1 cellular context compared by ENCODE assay signal in the genomic region with DNA sequence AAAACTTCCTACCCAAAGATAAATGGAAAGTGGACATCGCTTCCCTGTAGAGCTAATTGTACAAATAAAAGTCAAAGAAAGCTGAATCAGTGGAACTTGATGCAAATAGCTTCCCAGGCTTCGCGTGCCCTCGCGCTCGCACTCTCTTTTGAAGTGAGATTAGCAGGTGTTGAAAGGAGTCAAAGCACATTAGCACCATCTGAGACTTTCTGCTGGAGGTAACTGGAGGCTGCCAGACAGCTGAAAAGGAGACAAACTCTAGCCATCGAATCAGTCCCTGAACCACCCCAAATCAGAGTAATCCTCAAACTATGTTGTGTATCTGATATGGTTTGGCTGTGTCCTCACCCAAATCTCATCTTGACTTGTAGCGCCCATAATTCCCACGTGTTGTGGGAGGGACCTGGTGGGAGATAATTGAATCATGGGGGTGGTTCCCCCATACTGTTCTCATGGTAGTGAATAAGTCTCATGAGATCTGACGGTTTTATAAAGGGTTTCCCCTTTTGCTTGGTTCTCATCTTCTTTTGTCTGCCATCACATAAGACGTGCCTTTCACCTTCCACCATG.
TF ChIP-seq lines count a peak whose summit lies in the region.

No MANE protein-coding gene starts in this region.

TF ChIP-seq in HEK293, 187 proteins besides CTCF, POLR2A, EP300 and RAD21 (continued from another document):
- TF ChIP-seq, protein P1, sequence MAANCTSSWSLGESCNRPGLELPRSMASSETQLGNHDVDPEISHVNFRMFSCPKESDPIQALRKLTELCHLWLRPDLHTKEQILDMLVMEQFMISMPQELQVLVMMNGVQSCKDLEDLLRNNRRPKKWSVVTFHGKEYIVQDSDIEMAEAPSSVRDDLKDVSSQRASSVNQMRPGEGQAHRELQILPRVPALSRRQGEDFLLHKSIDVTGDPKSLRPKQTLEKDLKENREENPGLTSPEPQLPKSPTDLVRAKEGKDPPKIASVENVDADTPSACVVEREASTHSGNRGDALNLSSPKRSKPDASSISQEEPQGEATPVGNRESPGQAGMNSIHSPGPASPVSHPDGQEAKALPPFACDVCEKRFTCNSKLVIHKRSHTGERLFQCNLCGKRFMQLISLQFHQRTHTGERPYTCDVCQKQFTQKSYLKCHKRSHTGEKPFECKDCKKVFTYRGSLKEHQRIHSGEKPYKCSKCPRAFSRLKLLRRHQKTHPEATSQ (tag by site-specific recombination; IDR thresholded peaks at IDR 0.05), result no peak
- no peak for TF ChIP-seq ZNF776 (tag by site-specific recombination; IDR thresholded peaks at IDR 0.05; ENCODE audit: borderline replicate concordance)
- TF ChIP-seq, protein P2, sequence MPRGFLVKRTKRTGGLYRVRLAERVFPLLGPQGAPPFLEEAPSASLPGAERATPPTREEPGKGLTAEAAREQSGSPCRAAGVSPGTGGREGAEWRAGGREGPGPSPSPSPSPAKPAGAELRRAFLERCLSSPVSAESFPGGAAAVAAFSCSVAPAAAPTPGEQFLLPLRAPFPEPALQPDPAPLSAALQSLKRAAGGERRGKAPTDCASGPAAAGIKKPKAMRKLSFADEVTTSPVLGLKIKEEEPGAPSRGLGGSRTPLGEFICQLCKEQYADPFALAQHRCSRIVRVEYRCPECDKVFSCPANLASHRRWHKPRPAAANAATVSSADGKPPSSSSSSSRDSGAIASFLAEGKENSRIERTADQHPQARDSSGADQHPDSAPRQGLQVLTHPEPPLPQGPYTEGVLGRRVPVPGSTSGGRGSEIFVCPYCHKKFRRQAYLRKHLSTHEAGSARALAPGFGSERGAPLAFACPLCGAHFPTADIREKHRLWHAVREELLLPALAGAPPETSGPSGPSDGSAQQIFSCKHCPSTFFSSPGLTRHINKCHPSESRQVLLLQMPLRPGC (tag by site-specific recombination; IDR thresholded peaks at IDR 0.05), result no peak
- TF ChIP-seq EGR2 (tag by site-specific recombination; IDR thresholded peaks at IDR 0.05; ENCODE audit: low read depth), result peak; percentile 52; the same call in 1 of the 2 replicates
- TF ChIP-seq ZBTB17 (tag by site-specific recombination; IDR thresholded peaks at IDR 0.05), result no peak
- no peak for TF ChIP-seq ZNF664 (tag by site-specific recombination; IDR thresholded peaks at IDR 0.05)
- no peak for TF ChIP-seq ZNF623 (tag by site-specific recombination; IDR thresholded peaks at IDR 0.05)
- TF ChIP-seq ZNF175 (tag by site-specific recombination; IDR thresholded peaks at IDR 0.05), result no peak
- TF ChIP-seq, protein P3, sequence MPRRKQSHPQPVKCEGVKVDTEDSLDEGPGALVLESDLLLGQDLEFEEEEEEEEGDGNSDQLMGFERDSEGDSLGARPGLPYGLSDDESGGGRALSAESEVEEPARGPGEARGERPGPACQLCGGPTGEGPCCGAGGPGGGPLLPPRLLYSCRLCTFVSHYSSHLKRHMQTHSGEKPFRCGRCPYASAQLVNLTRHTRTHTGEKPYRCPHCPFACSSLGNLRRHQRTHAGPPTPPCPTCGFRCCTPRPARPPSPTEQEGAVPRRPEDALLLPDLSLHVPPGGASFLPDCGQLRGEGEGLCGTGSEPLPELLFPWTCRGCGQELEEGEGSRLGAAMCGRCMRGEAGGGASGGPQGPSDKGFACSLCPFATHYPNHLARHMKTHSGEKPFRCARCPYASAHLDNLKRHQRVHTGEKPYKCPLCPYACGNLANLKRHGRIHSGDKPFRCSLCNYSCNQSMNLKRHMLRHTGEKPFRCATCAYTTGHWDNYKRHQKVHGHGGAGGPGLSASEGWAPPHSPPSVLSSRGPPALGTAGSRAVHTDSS (tag by site-specific recombination; IDR thresholded peaks at IDR 0.05), result no peak
- no peak for TF ChIP-seq ZNF174 (tag by site-specific recombination; IDR thresholded peaks at IDR 0.05)
